23 cellular contexts compared by ENCODE assay signal in the genomic region with DNA sequence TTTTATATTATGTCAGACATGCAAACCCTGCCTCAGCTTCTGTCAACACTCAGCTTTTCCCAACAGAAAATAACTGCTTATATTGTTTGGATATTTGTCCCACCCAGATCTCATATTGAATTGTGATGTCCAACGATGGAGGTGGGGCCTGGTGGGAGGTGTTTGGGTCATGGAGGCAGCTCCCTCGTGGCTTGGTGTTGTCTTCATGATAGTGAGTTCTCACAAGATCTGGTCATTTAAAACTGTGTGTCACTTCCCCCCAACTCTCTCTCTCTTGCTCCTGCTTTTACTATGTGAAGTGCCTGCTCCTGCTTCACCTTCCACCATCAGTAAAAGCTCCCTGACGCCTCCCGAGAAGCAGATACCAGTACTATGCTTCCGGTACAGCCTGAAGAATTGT.
DNase-seq lines count a peak whose midpoint lies in the region; ATAC-seq and TF ChIP-seq lines count a peak whose summit lies in the region.
"Had no signal": no experiment of that assay in that cellular context is flagged by ENCODE, and none has a peak within 500 bp of the region (broad histone marks: within the 10 kb centered on the region; RNA-seq: fewer than 3 reads in every experiment).

No MANE protein-coding gene starts in this region.

- no peak overlapping the region for H2AK5ac ChIP-seq in IMR-90 (ENCODE audit: low read depth, low read length)

- dilution Hi-C loops in IMR-90 (cut with HindIII; ENCODE audit: low sequenced_read_pairs, unreplicated experiment): no loop called here

- no peaks in the 10 kb centered on the region for H3K79me2 ChIP-seq in osteoblast (ENCODE audit: insufficient read depth, low read length)

- no peak overlapping the region for H3K4me2 ChIP-seq in IMR-90 (ENCODE audit: low read depth, low read length)
- peak overlapping the region; percentile 11 for H3K4me2 ChIP-seq in osteoblast (ENCODE audit: insufficient read depth, low read length)
- H3K4me2 ChIP-seq: A549 had no signal

- no TSS peak for BruUV-seq in IMR-90 (replicated peaks; lab: Mats Ljungman, UMichigan)

- peak overlapping the region; percentile 30 for H2BK120ac ChIP-seq in IMR-90 (ENCODE audit: low read depth, low read length)

- H3K36me3 ChIP-seq in IMR-90 (ENCODE audit: control insufficient read depth, insufficient read depth, low read length): no peaks in the 10 kb centered on the region
- H3K36me3 ChIP-seq in osteoblast (ENCODE audit: insufficient read depth, low read length): no peaks in the 10 kb centered on the region
- H3K36me3 ChIP-seq in aorta (ENCODE audit: control insufficient read depth in 1 of 2, insufficient read depth in 2 of 2, low read length in 1 of 2): no peaks in the 10 kb centered on the region
- H3K36me3 ChIP-seq: HAP-1 had no signal

- H3K27ac ChIP-seq in IMR-90 (ENCODE audit: insufficient read depth, low read length) (no peak overlapping the region), osteoblast (ENCODE audit: low read depth, low read length) (no peak overlapping the region), aorta (ENCODE audit: low read depth in 1 of 2, low read length in 2 of 2) (no peak overlapping the region)
- H3K27ac ChIP-seq: HL-60 had no signal

- peaks cover 4% of the 10 kb centered on the region; the same call in 1 of the 2 replicates for H3K27me3 Mint-ChIP-seq in HFFc6 (ENCODE audit: insufficient read depth)

- no peak for TF ChIP-seq RAD21 in IMR-90 (IDR thresholded peaks at IDR 0.05; ENCODE audit: low read length)

- H3K27ac Mint-ChIP-seq in HFFc6: no peak overlapping the region
- H3K27ac Mint-ChIP-seq: CD4-positive, alpha-beta memory T cell had no signal

- WGBS in IMR-90 (ENCODE audit: extremely low coverage in 2 of 2, insufficient read length in 1 of 2), 2 experiments: 100% methylated on average over 2 of the region's 5 CpGs; no CpG with 5 or more reads in 1 of the 2 experiments
- WGBS in aorta, 2 donors: 78 to 84% methylated on average over 5 of the region's 5 CpGs

- no peak overlapping the region; a peak in 1 of 4 replicates for H4K8ac ChIP-seq in IMR-90 (ENCODE audit: low read depth in 2 of 2, low read length in 2 of 2)

- POLR2A ChIA-PET in IMR-90 (lab: Charles Lee; ENCODE audit: unreplicated experiment): no interaction called here

- no peak for TF ChIP-seq CTCF in IMR-90 (conservative IDR thresholded peaks at IDR 0.05; ENCODE audit: low read depth, low read length)
- TF ChIP-seq CTCF in osteoblast (IDR thresholded peaks at IDR 0.05; ENCODE audit: extremely low read depth, low read depth, low read length): no peak
- TF ChIP-seq CTCF in HFFc6 (IDR thresholded peaks at IDR 0.05): no peak

- H3K9me3 ChIP-seq in IMR-90 (ENCODE audit: control insufficient read depth, insufficient read depth, low read length) (no peaks in the 10 kb centered on the region), osteoblast (ENCODE audit: low read depth, low read length) (no peaks in the 10 kb centered on the region), aorta (ENCODE audit: control insufficient read depth, low read length) (no peaks in the 10 kb centered on the region)
- H3K9me3 ChIP-seq: A549, HAP-1 had no signal

- H3K9ac ChIP-seq in IMR-90 (ENCODE audit: low read depth, low read length): no peak overlapping the region

- in situ Hi-C loops in IMR-90 (cut with MboI; ENCODE audit: low sequenced_read_pairs): loop anchor here (5.0 kb wide), 1 partner anchor 34 kb away; no protein-coding TSS in a partner anchor

- H2BK15ac ChIP-seq in IMR-90 (ENCODE audit: low read depth, low read length): no peak overlapping the region

- DNase-seq in IMR-90: no peak
- peak; percentile 55 for DNase-seq in mesenteric fat pad (ENCODE audit: low spot score)
- no peak for DNase-seq in osteoblast (ENCODE audit: insufficient read length, low spot score, missing footprints)
- DNase-seq in dedifferentiated amniotic fluid mesenchymal stem cell (ENCODE audit: extremely low spot score): no peak
- DNase-seq in HFFc6: no peak
- no peak for DNase-seq in aorta
- DNase-seq: C1 segment of cervical spinal cord; CD4-positive, alpha-beta memory T cell; COR-L47; DMS53; GOT3; Kasumi-1; MV-4-11; NCI-H1105; NCI-H1436 treated with DMSO at 0.1 percent for 48 hours; NCI-H187 treated with DMSO at 0.1 percent for 48 hours; NCI-H446; NCI-H524 treated with DMSO at 0.1 percent for 48 hours; NCI-H774 had no signal

- H3K9me3 Mint-ChIP-seq in HFFc6: no peaks in the 10 kb centered on the region

- H3K4me3 Mint-ChIP-seq in HFFc6: no peak overlapping the region
- H3K4me3 Mint-ChIP-seq: CD4-positive, alpha-beta memory T cell had no signal

- no peak overlapping the region for H2BK5ac ChIP-seq in IMR-90 (ENCODE audit: low read depth, low read length, poor library complexity, severe bottlenecking)

- peaks cover 41% of the 10 kb centered on the region for H3K4me1 Mint-ChIP-seq in HFFc6 (ENCODE audit: low read depth)

- ATAC-seq in IMR-90 (ENCODE audit: low read depth) (no peak), SK-N-SH treated with all-trans-retinoic acid at 6 μM for 48 hours (peak; percentile 13; the same call in 1 of the 3 replicates), aorta (ENCODE audit: low FRiP score) (no peak)
- ATAC-seq: A549 had no signal

- H3K23ac ChIP-seq in IMR-90 (ENCODE audit: low read depth, low read length): no peak overlapping the region

- H3K56ac ChIP-seq in IMR-90 (ENCODE audit: extremely low read depth, insufficient read depth, low read length): no peak overlapping the region

- H2AFZ ChIP-seq in IMR-90 (replicated peaks; ENCODE audit: low read length, poor library complexity) (no peak overlapping the region), osteoblast (ENCODE audit: low read length) (no peak overlapping the region)

- no peaks in the 10 kb centered on the region for H3K36me3 Mint-ChIP-seq in HFFc6 (ENCODE audit: low read depth)
- H3K36me3 Mint-ChIP-seq: CD4-positive, alpha-beta memory T cell had no signal

- CTCF ChIA-PET in IMR-90 (lab: Yijun Ruan, JAX): interaction anchor here (0.8 to 1.7 kb wide), 2 partner anchors 12 to 33 kb away, joined by 3 to 8 read pairs; no protein-coding TSS in a partner anchor

- H2BK20ac ChIP-seq in IMR-90 (ENCODE audit: low read depth, low read length): no peak overlapping the region

- H3K4me1 ChIP-seq in IMR-90 (ENCODE audit: control insufficient read depth, insufficient read depth, low read length): no peaks in the 10 kb centered on the region
- peaks cover 12% of the 10 kb centered on the region for H3K4me1 ChIP-seq in osteoblast (ENCODE audit: insufficient read depth, low read length)
- H3K4me1 ChIP-seq in aorta (ENCODE audit: control insufficient read depth in 1 of 2, insufficient read depth in 2 of 2, low read length in 2 of 2): no peaks in the 10 kb centered on the region

- no peak for TF ChIP-seq POLR2A in IMR-90 (IDR thresholded peaks at IDR 0.05; ENCODE audit: low read depth, low read length)

- H3K9me1 ChIP-seq in IMR-90 (ENCODE audit: insufficient read depth, low read length): no peaks in the 10 kb centered on the region

- H3K18ac ChIP-seq in IMR-90 (ENCODE audit: low read depth, low read length): no peak overlapping the region

- H3K4me3 ChIP-seq in IMR-90 (ENCODE audit: insufficient read depth, low read depth, low read length): no peak overlapping the region
- no peak overlapping the region for H3K4me3 ChIP-seq in osteoblast (ENCODE audit: insufficient read depth, low read length)
- H3K4me3 ChIP-seq in aorta (ENCODE audit: low read length in 2 of 2): no peak overlapping the region
- H3K4me3 ChIP-seq: A549, HAP-1 had no signal

- H3K14ac ChIP-seq in IMR-90 (replicated peaks; ENCODE audit: low read depth, low read length): no peak overlapping the region

- H2AK9ac ChIP-seq in IMR-90 (replicated peaks; ENCODE audit: low read depth, low read length, poor library complexity): no peak overlapping the region

- H3K4ac ChIP-seq in IMR-90 (ENCODE audit: low read depth, low read length): no peak overlapping the region

- no peak overlapping the region for H4K5ac ChIP-seq in IMR-90 (ENCODE audit: low read depth, low read length)

- H4K20me1 ChIP-seq in IMR-90 (ENCODE audit: insufficient read depth, low read length): no peaks in the 10 kb centered on the region
- H4K20me1 ChIP-seq in osteoblast (ENCODE audit: insufficient read depth, low read length): no peaks in the 10 kb centered on the region

- H4K91ac ChIP-seq in IMR-90 (ENCODE audit: insufficient read depth, low read depth, low read length): no peak overlapping the region

- no peaks in the 10 kb centered on the region for H3K27me3 ChIP-seq in IMR-90 (ENCODE audit: control insufficient read depth, insufficient read depth, low read length)
- no peaks in the 10 kb centered on the region for H3K27me3 ChIP-seq in osteoblast (ENCODE audit: insufficient read depth, low read length)
- H3K27me3 ChIP-seq in aorta (ENCODE audit: control insufficient read depth in 1 of 2, insufficient read depth in 2 of 2, low read length in 1 of 2): no peaks in the 10 kb centered on the region

- intact Hi-C loops in IMR-90 (cut with micrococcal nuclease): no loop called here
- intact Hi-C loops in aorta (cut with DNase I): no loop called here

- H3K79me1 ChIP-seq in IMR-90 (ENCODE audit: low read depth in 1 of 2, low read length in 2 of 2): no peaks in the 10 kb centered on the region

TF ChIP-seq in IMR-90, 13 proteins besides CTCF, POLR2A, EP300 and RAD21 (continues in another document):
- TF ChIP-seq MAFK (IDR thresholded peaks at IDR 0.05; ENCODE audit: low read depth, low read length) (no peak), RFX5 (IDR thresholded peaks at IDR 0.05; ENCODE audit: low read depth, low read length) (no peak), NFE2L2 (IDR thresholded peaks at IDR 0.05; ENCODE audit: low read depth, low read length) (no peak)
- TF ChIP-seq, protein P1, sequence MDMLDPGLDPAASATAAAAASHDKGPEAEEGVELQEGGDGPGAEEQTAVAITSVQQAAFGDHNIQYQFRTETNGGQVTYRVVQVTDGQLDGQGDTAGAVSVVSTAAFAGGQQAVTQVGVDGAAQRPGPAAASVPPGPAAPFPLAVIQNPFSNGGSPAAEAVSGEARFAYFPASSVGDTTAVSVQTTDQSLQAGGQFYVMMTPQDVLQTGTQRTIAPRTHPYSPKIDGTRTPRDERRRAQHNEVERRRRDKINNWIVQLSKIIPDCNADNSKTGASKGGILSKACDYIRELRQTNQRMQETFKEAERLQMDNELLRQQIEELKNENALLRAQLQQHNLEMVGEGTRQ (IDR thresholded peaks at IDR 0.05; ENCODE audit: low read depth, low read length): no peak

TF ChIP-seq in SK-N-SH treated with all-trans-retinoic acid at 6 μM for 48 hours, 23 proteins besides CTCF, POLR2A, EP300 and RAD21 (continues in another document):
- TF ChIP-seq ESRRG (CRISPR knock-in tag; IDR thresholded peaks at IDR 0.05) (no peak), ARNTL (CRISPR knock-in tag; IDR thresholded peaks at IDR 0.05; ENCODE audit: borderline replicate concordance, low read depth) (no peak)
